ENCODE assay signal across 8 cellular contexts in genomic region chr17:8964801-8965393, GRCh38. TPM values are rescaled to one million over a fixed set of nuclear protein-coding genes. Genes with fewer than 3 reads are reported as not detected.
DNase-seq lines count a peak whose midpoint lies in the region; ATAC-seq and TF ChIP-seq lines count a peak whose summit lies in the region.

No MANE protein-coding gene starts in this region.

- POLR2A ChIA-PET in WTC11 (lab: Charles Lee), result no interaction called here

- H3K36me3 ChIP-seq in heart right ventricle (no peaks in the 10 kb centered on the region), gastrocnemius medialis (no peaks in the 10 kb centered on the region), MG63 (no peaks in the 10 kb centered on the region)

- ATAC-seq in HG02678 (IDR thresholded peaks at IDR 0.05; ENCODE audit: unreplicated experiment) (peak; percentile 18), WTC11 (peak; percentile 5; the same call in 1 of the 2 replicates), heart right ventricle (peak in 6 of 8 donors; percentile 14 to 57 (median 33)), gastrocnemius medialis (no peak)

- peaks cover 9% of the 10 kb centered on the region for H3K36me3 Mint-ChIP-seq in WTC11

- DNase-seq in GM12864 (ENCODE audit: low read depth) (no peak), WTC11 (ENCODE audit: low spot score) (no peak), heart right ventricle (no peak), gastrocnemius medialis (no peak), pons (ENCODE audit: low spot score) (no peak), MG63 (no peak)
- DNase-seq in stimulated activated CD8-positive, alpha-beta memory T cell treated with anti-CD3 and anti-CD28 coated beads, Interleukin-4, amount 100 ng/mL, for 48 hours, result peak; percentile 65

- TF ChIP-seq CTCF in GM12864 (IDR thresholded peaks at IDR 0.05; ENCODE audit: low read depth, low read length, missing control alignments) (no peak), WTC11 (IDR thresholded peaks at IDR 0.05) (no peak), heart right ventricle (IDR thresholded peaks at IDR 0.05) (no peak), gastrocnemius medialis (IDR thresholded peaks at IDR 0.05 in 4 of 5, conservative IDR thresholded peaks at IDR 0.05 in 1 of 5) (no peak)

- H3K4me1 ChIP-seq in heart right ventricle (peaks cover 0 to 44% (median 0%) of the 10 kb centered on the region in 9 donors), gastrocnemius medialis (no peaks in the 10 kb centered on the region)

- in situ Hi-C loops in gastrocnemius medialis (cut with MboI; ENCODE audit: low sequenced_read_pairs in 4 of 4), result no loop called here

- H3K4me3 ChIP-seq in GM12864 (ENCODE audit: low read depth, low read length), result peak overlapping the region; percentile 89
- peak overlapping the region in 8 of 10 donors; percentile 23 to 83 (median 42) for H3K4me3 ChIP-seq in heart right ventricle
- H3K4me3 ChIP-seq in gastrocnemius medialis, result peak overlapping the region in 2 of 4 donors; percentile 17 to 39
- no peak overlapping the region for H3K4me3 ChIP-seq in MG63

- TF ChIP-seq POLR2A in gastrocnemius medialis (IDR thresholded peaks at IDR 0.05), result no peak

- H3K27ac ChIP-seq in heart right ventricle (peak overlapping the region in 7 of 10 donors; percentile 35 to 98 (median 64)), gastrocnemius medialis (peak overlapping the region in 1 of 4 donors; percentile 14)

- H3K4me3 Mint-ChIP-seq in WTC11, result peak overlapping the region; percentile 70

- peaks cover 19% of the 10 kb centered on the region for H3K9me3 Mint-ChIP-seq in WTC11

- H3K27me3 Mint-ChIP-seq in WTC11 (ENCODE audit: low read depth), result peaks cover 50% of the 10 kb centered on the region

- CTCF ChIA-PET in WTC11 (lab: Charles Lee), result interaction anchor here (0.6 to 3.3 kb wide), 9 partner anchors 11 to 564 kb away, joined by 3 to 18 read pairs (median 5); partner anchors contain the start of gene MFSD6L

- no peak overlapping the region for H3K27ac Mint-ChIP-seq in WTC11

- WGBS in heart right ventricle, 2 donors, result 41 to 43% methylated on average over 32 of the region's 32 CpGs

- intact Hi-C loops in heart right ventricle (cut with DNase I) (loop anchor here in 1 of 10 donors (10.0 kb wide), 1 partner anchor 60 kb away; no protein-coding TSS in a partner anchor), gastrocnemius medialis (cut with DNase I; ENCODE audit: low total_unique reads) (no loop called here)

- peaks cover 0 to 6% (median 0%) of the 10 kb centered on the region in 11 donors for H3K9me3 ChIP-seq in heart right ventricle
- H3K9me3 ChIP-seq in gastrocnemius medialis, result no peaks in the 10 kb centered on the region
- H3K9me3 ChIP-seq in MG63, result no peaks in the 10 kb centered on the region

- H3K27me3 ChIP-seq in heart right ventricle (peaks cover 8 to 75% (median 59%) of the 10 kb centered on the region in 7 donors), gastrocnemius medialis (peaks cover 17 to 34% (median 28%) of the 10 kb centered on the region in 3 donors), MG63 (peaks cover 2% of the 10 kb centered on the region; the same call in 1 of the 2 replicates)

- H3K4me1 Mint-ChIP-seq in WTC11, result peaks cover 13% of the 10 kb centered on the region

TF ChIP-seq in WTC11, 78 proteins besides CTCF, POLR2A, EP300 and RAD21:
- no peak for TF ChIP-seq ATF1 (CRISPR knock-in tag; IDR thresholded peaks at IDR 0.05)
- TF ChIP-seq ZNF423 (CRISPR knock-in tag; IDR thresholded peaks at IDR 0.05), result no peak
- TF ChIP-seq ARID4B (CRISPR knock-in tag; IDR thresholded peaks at IDR 0.05; ENCODE audit: borderline replicate concordance), result peak; percentile 57; the same call in 1 of the 2 replicates
- TF ChIP-seq TEAD4 (CRISPR knock-in tag; IDR thresholded peaks at IDR 0.05), result no peak
- no peak for TF ChIP-seq GABPB1 (CRISPR knock-in tag; IDR thresholded peaks at IDR 0.05)
- TF ChIP-seq, protein P1, sequence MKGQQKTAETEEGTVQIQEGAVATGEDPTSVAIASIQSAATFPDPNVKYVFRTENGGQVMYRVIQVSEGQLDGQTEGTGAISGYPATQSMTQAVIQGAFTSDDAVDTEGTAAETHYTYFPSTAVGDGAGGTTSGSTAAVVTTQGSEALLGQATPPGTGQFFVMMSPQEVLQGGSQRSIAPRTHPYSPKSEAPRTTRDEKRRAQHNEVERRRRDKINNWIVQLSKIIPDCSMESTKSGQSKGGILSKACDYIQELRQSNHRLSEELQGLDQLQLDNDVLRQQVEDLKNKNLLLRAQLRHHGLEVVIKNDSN (CRISPR knock-in tag; IDR thresholded peaks at IDR 0.05), result peak; percentile 19; the same call in 1 of the 2 replicates
- TF ChIP-seq MYBL2 (CRISPR knock-in tag; IDR thresholded peaks at IDR 0.05), result no peak; the same call in 1 of the 2 replicates
- no peak for TF ChIP-seq TCF7 (CRISPR knock-in tag; IDR thresholded peaks at IDR 0.05; ENCODE audit: low read depth)

RNA-seq across cellular contexts. Expression of gene PIK3R5, which starts 0.6 kb away (rescaled TPM):
- total RNA-seq in WTC11 (2021) (5.9 to 7.5 TPM (median 5.9 TPM) in 3 replicates), heart right ventricle (10 to 100 TPM in 1 of 10 donors, 1 to 10 TPM in 7, under 1 TPM in 2; 0.66 to 10.1 (median 2.4) TPM), gastrocnemius medialis (1 to 10 TPM in 3 of 4 donors, under 1 TPM in 1; 0.63 to 5.9 (median 2.9) TPM)
- 1 to 10 TPM; 1.4 to 2.0 TPM for polyA plus RNA-seq in heart right ventricle
- not detected in 2 replicates for total RNA-seq in MG63 (2014; rRNA removed; shearing (Covaris generic); ENCODE audit: low replicate concordance)

RNA-seq across cellular contexts. Expression of gene NTN1, which starts 56.4 kb away (rescaled TPM):
- 3.0 to 5.5 TPM (median 3.1 TPM) in 3 replicates for total RNA-seq in WTC11 (2021)
- total RNA-seq in heart right ventricle, result 10 to 100 TPM in 9 of 10 donors, 1 to 10 TPM in 1; 6.2 to 38.7 (median 17.9) TPM
- polyA plus RNA-seq in heart right ventricle, result 1 to 10 TPM; 3.0 to 4.9 TPM
- total RNA-seq in gastrocnemius medialis, result 1 to 10 TPM in 3 of 4 donors, under 1 TPM in 1; 0.76 to 4.1 (median 1.2) TPM
- total RNA-seq in MG63 (2014; rRNA removed; shearing (Covaris generic); ENCODE audit: low replicate concordance), result 0.79 TPM in 1 of 2 replicates, not detected in the other

Comparison
In these comparisons a context has a peak if more than half of its experiments do, and no peak if none do; other contexts are left out.
1. ATAC-seq: peak in HG02678 (single experiment), WTC11 (single experiment) and heart right ventricle (6 of 8); none in gastrocnemius medialis (0 of 2).